10 cellular contexts compared by ENCODE assay signal in the genomic region with DNA sequence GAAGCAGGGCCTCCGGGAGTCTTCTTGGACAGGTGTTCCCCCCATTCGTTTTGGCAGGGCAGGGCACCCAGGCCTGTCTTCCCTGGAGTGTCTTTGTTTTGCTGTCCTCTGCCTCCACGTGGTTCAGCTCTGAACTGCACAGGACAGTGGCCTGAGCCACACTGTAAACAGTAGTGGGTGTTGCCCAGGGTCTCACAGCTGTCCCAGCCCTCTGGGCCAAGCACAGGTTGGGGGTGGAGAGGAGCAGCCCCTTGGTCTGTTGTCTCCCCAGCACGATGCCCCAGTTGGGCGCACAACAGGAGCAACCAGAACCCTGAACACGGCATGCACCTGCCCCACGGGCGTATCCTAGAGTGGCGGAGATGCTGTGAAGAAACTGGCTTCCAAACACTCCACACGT. TPM values are rescaled to one million over a fixed set of nuclear protein-coding genes. Genes with fewer than 3 reads are reported as not detected.
DNase-seq lines count a peak whose midpoint lies in the region; ATAC-seq and TF ChIP-seq lines count a peak whose summit lies in the region.
"Had no signal": no experiment of that assay in that cellular context is flagged by ENCODE, and none has a peak within 500 bp of the region (broad histone marks: within the 10 kb centered on the region; RNA-seq: fewer than 3 reads in every experiment).

No MANE protein-coding gene starts in this region.

- H3K4me3 Mint-ChIP-seq in endodermal cell, result no peak overlapping the region
- no peak overlapping the region for H3K4me3 Mint-ChIP-seq in T-helper 2 cell treated with Interferon-gamma antibody and Interleukin-4, amounts not matched to agents 5 μg/mL and 100 μg/mL, for 36 hours

- peaks cover 7% of the 10 kb centered on the region for H3K9me3 Mint-ChIP-seq in endodermal cell
- no peaks in the 10 kb centered on the region for H3K9me3 Mint-ChIP-seq in T-helper 2 cell treated with Interferon-gamma antibody and Interleukin-4, amounts not matched to agents 5 μg/mL and 100 μg/mL, for 36 hours

- no peaks in the 10 kb centered on the region for H3K9me3 ChIP-seq in endodermal cell (ENCODE audit: control insufficient read depth, low read length)
- H3K9me3 ChIP-seq: mucosa of descending colon, stomach had no signal

- no peak overlapping the region for H3K27ac ChIP-seq in endodermal cell (ENCODE audit: low read depth, low read length)
- H3K27ac ChIP-seq: stomach had no signal

- H3K9ac ChIP-seq in endodermal cell (ENCODE audit: extremely low read depth, low read length, poor library complexity, severe bottlenecking), result no peak overlapping the region

- H3K27ac Mint-ChIP-seq in endodermal cell, result no peak overlapping the region
- H3K27ac Mint-ChIP-seq in T-helper 2 cell treated with Interferon-gamma antibody and Interleukin-4, amounts not matched to agents 5 μg/mL and 100 μg/mL, for 36 hours, result no peak overlapping the region

- 79 to 85% methylated on average over 7 to 10 of the region's 10 CpGs for WGBS in endodermal cell (ENCODE audit: insufficient coverage in 1 of 2, insufficient read length in 1 of 2), 2 experiments

- H3K27me3 Mint-ChIP-seq in endodermal cell (ENCODE audit: insufficient read depth), result no peaks in the 10 kb centered on the region
- no peaks in the 10 kb centered on the region for H3K27me3 Mint-ChIP-seq in T-helper 2 cell treated with Interferon-gamma antibody and Interleukin-4, amounts not matched to agents 5 μg/mL and 100 μg/mL, for 36 hours (ENCODE audit: low read depth)

- H3K36me3 Mint-ChIP-seq in endodermal cell (ENCODE audit: low read depth), result peaks cover 38% of the 10 kb centered on the region
- H3K36me3 Mint-ChIP-seq in T-helper 2 cell treated with Interferon-gamma antibody and Interleukin-4, amounts not matched to agents 5 μg/mL and 100 μg/mL, for 36 hours (ENCODE audit: low read depth), result peaks cover 24% of the 10 kb centered on the region

- H3K4me1 ChIP-seq in endodermal cell (ENCODE audit: control insufficient read depth, insufficient read depth, low read length), result peaks cover 24% of the 10 kb centered on the region

- TF ChIP-seq CTCF in endodermal cell (conservative IDR thresholded peaks at IDR 0.05), result peak; percentile 63
- TF ChIP-seq CTCF in retinal pigment epithelial cell (conservative IDR thresholded peaks at IDR 0.05; ENCODE audit: low read depth, low read length), result peak; percentile 14

- ATAC-seq in HG03354 (IDR thresholded peaks at IDR 0.05; ENCODE audit: poor library complexity, severe bottlenecking, unreplicated experiment) (no peak), GM21526 (IDR thresholded peaks at IDR 0.05; ENCODE audit: low FRiP score, unreplicated experiment) (no peak)
- ATAC-seq: mucosa of descending colon had no signal

- H3K4me3 ChIP-seq in endodermal cell (ENCODE audit: low read length) (no peak overlapping the region), retinal pigment epithelial cell (ENCODE audit: low read length) (no peak overlapping the region)
- H3K4me3 ChIP-seq: mucosa of descending colon, stomach had no signal

- H3K4me1 Mint-ChIP-seq in endodermal cell, result peaks cover 52% of the 10 kb centered on the region
- H3K4me1 Mint-ChIP-seq in T-helper 2 cell treated with Interferon-gamma antibody and Interleukin-4, amounts not matched to agents 5 μg/mL and 100 μg/mL, for 36 hours (ENCODE audit: low read depth), result peaks cover 10% of the 10 kb centered on the region

- peak; percentile 19 to 66 for DNase-seq in NCI-H524 (lab: John Stamatoyannopoulos, UW)
- DNase-seq in NCI-H524 treated with DMSO at 0.1 percent for 48 hours (lab: John Stamatoyannopoulos, UW), result no peak
- DNase-seq in NCI-H2171 (lab: John Stamatoyannopoulos, UW), result peak; percentile 11
- peak; percentile 75 for DNase-seq in endodermal cell
- DNase-seq in retinal pigment epithelial cell (ENCODE audit: low read depth), result no peak
- no peak for DNase-seq in T-helper 2 cell treated with Interferon-gamma antibody and Interleukin-4, amounts not matched to agents 5 μg/mL and 100 μg/mL, for 36 hours (ENCODE audit: low spot score)
- DNase-seq: mucosa of descending colon, stomach had no signal

- peaks cover 32% of the 10 kb centered on the region for H3K36me3 ChIP-seq in endodermal cell (ENCODE audit: control insufficient read depth, insufficient read depth, low read length)

- H3K27me3 ChIP-seq in endodermal cell (ENCODE audit: control insufficient read depth, insufficient read depth, low read length, poor library complexity, severe bottlenecking), result no peaks in the 10 kb centered on the region
- H3K27me3 ChIP-seq: stomach had no signal

RNA-seq across cellular contexts. Expression of a gene that starts 14.4 kb away (rescaled TPM):
- 10 to 100 TPM; 60.4 to 66.1 TPM for total RNA-seq in endodermal cell
- polyA plus RNA-seq in endodermal cell (2013, experiment 1 of 2), result 65.2 TPM
- polyA plus RNA-seq in endodermal cell (2013, experiment 2 of 2), result 71.0 TPM

RNA-seq across cellular contexts. Expression of a gene that starts 52.2 kb away (rescaled TPM):
- 10 to 100 TPM; 62.0 to 91.6 TPM for total RNA-seq in endodermal cell
- polyA plus RNA-seq in endodermal cell (2013, experiment 1 of 2), result 42.5 TPM
- polyA plus RNA-seq in endodermal cell (2013, experiment 2 of 2), result 40.7 TPM

Comparison
In these comparisons a context has a peak if more than half of its experiments do, and no peak if none do; other contexts are left out.
1. DNase-seq: peak in NCI-H524 (2 of 2), NCI-H2171 (single experiment) and endodermal cell (single experiment); none in NCI-H524 treated with DMSO at 0.1 percent for 48 hours (single experiment), retinal pigment epithelial cell (single experiment) and T-helper 2 cell treated with Interferon-gamma antibody and Interleukin-4, amounts not matched to agents 5 μg/mL and 100 μg/mL, for 36 hours (single experiment).